8 cellular contexts compared by ENCODE assay signal in the genomic region with DNA sequence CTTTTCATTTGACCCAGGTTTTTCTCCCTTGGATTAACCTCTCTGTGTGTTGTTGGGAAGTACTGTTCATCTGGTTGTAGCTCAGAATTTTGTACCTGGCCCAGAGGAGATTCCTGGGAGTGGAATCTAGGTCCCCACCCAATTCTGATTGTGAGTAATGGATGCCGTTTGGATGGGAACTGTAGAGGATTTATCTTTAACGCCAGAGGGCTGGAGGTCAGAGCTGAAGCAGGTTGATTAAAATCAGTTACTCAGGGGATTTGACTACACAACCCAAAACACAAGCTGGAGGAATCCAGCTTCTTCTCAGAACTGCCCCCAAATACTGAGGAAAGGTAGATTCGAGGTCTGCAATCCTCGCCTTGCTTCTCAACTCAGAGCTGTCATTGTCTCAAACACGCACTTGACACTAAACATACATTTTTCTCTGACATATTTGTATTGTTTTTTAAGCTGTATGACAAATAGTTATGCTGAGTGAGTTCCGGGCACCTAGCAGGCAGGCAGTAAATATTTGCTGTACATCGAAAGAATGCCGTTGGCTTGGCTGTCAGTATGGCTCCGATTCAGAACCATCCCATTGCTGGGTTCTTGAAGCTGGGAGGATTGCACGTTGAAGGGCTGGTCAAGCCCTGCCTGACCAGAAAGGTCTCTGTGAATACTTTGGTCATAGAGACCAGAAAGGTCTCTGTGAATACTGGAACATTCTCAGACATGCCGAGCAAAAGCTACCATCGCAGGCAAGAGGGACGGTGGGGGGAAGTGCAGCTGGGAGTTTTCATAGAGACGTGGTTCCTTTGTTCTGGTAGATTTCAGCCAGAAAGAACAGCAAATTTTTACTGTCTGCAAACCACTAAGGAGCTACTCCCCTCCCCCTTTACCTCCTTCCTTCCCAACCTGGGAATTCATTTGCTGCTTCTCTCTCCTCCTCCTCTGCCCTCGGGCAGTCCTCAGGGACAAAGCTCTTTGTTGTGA.
DNase-seq lines count a peak whose midpoint lies in the region; ATAC-seq and TF ChIP-seq lines count a peak whose summit lies in the region.

No MANE protein-coding gene starts in this region.

- H3K4me3 ChIP-seq in WERI-Rb-1 (ENCODE audit: low read depth, low read length) (peak overlapping the region; percentile 47), right cardiac atrium (ENCODE audit: low read length) (peak overlapping the region; percentile 16), skeletal muscle tissue (ENCODE audit: low read length in 3 of 3) (peak overlapping the region; percentile 61 to 85 (median 78))

- CTCF ChIA-PET in activated CD4-positive, alpha-beta T cell treated with anti-CD3 and anti-CD28 coated beads, Interleukin-2, amount 10 ng/mL, durations not matched to agents 7 days and 5 days (lab: Charles Lee) = interaction anchor here (1.0 to 1.4 kb wide), 4 partner anchors 8 to 851 kb away, joined by 3 to 4 read pairs (median 4); no protein-coding TSS in a partner anchor

- peak in 1 of 2 donors; percentile 4 for ATAC-seq in right cardiac atrium
- ATAC-seq in HG02840 (IDR thresholded peaks at IDR 0.05; ENCODE audit: low FRiP score, unreplicated experiment) = no peak
- no peak for ATAC-seq in GM21529 (IDR thresholded peaks at IDR 0.05; ENCODE audit: unreplicated experiment)
- no peak for ATAC-seq in HG03469 (IDR thresholded peaks at IDR 0.05; ENCODE audit: unreplicated experiment)

- DNase-seq in activated CD4-positive, alpha-beta T cell treated with anti-CD3 and anti-CD28 coated beads, Interleukin-2, amount 10 ng/mL, durations not matched to agents 7 days and 5 days = no peak
- no peak for DNase-seq in activated CD4-positive, alpha-beta T cell treated with anti-CD3 and anti-CD28 coated beads for 48 hours
- DNase-seq in WERI-Rb-1 (no peak), right cardiac atrium (no peak)

- H3K9me3 ChIP-seq in WERI-Rb-1 (ENCODE audit: severe bottlenecking) (no peaks in the 10 kb centered on the region), right cardiac atrium (ENCODE audit: control insufficient read depth, low read length) (no peaks in the 10 kb centered on the region), skeletal muscle tissue (ENCODE audit: control insufficient read depth in 3 of 3, low read length in 3 of 3) (no peaks in the 10 kb centered on the region)

- WGBS in right cardiac atrium = 41% methylated on average over 15 of the region's 15 CpGs

- H3K27me3 Mint-ChIP-seq in activated CD4-positive, alpha-beta T cell treated with anti-CD3 and anti-CD28 coated beads, Interleukin-2, amount 10 ng/mL, durations not matched to agents 7 days and 5 days = peaks cover 5% of the 10 kb centered on the region

- H3K36me3 Mint-ChIP-seq in activated CD4-positive, alpha-beta T cell treated with anti-CD3 and anti-CD28 coated beads, Interleukin-2, amount 10 ng/mL, durations not matched to agents 7 days and 5 days (ENCODE audit: low read depth) = no peaks in the 10 kb centered on the region

- H3K36me3 ChIP-seq in WERI-Rb-1 = no peaks in the 10 kb centered on the region
- H3K36me3 ChIP-seq in skeletal muscle tissue (ENCODE audit: control insufficient read depth in 3 of 3, insufficient read depth in 3 of 3, low read length in 3 of 3) = no peaks in the 10 kb centered on the region

- intact Hi-C loops in right cardiac atrium (cut with DNase I) = loop anchor here (2.0 to 10.0 kb wide), 8 partner anchors 88 to 853 kb away; no protein-coding TSS in a partner anchor

- peaks cover 1% of the 10 kb centered on the region for H3K4me1 ChIP-seq in right cardiac atrium (ENCODE audit: control insufficient read depth, insufficient read depth, low read length)
- peaks cover 18 to 21% (median 20%) of the 10 kb centered on the region in 3 donors for H3K4me1 ChIP-seq in skeletal muscle tissue (ENCODE audit: control insufficient read depth in 3 of 3, insufficient read depth in 3 of 3, low read length in 3 of 3)

- H3K27ac Mint-ChIP-seq in activated CD4-positive, alpha-beta T cell treated with anti-CD3 and anti-CD28 coated beads, Interleukin-2, amount 10 ng/mL, durations not matched to agents 7 days and 5 days = no peak overlapping the region

- no peak for TF ChIP-seq CTCF in WERI-Rb-1 (IDR thresholded peaks at IDR 0.05; ENCODE audit: low read depth, low read length)

- H3K27me3 ChIP-seq in WERI-Rb-1 (ENCODE audit: insufficient read depth, low read depth, severe bottlenecking) (no peaks in the 10 kb centered on the region), right cardiac atrium (ENCODE audit: control insufficient read depth, insufficient read depth) (no peaks in the 10 kb centered on the region), skeletal muscle tissue (ENCODE audit: control insufficient read depth in 3 of 3, insufficient read depth in 3 of 3, low read length in 3 of 3) (no peaks in the 10 kb centered on the region)

- H3K9ac ChIP-seq in skeletal muscle tissue (ENCODE audit: low read depth in 1 of 3, low read length in 3 of 3) = peak overlapping the region; percentile 78 to 87 (median 83)

- H3K27ac ChIP-seq in WERI-Rb-1 (peak overlapping the region; percentile 80; the same call in 1 of the 2 replicates), right cardiac atrium (ENCODE audit: low read length) (peak overlapping the region; percentile 13), skeletal muscle tissue (ENCODE audit: low read depth, low read length) (peak overlapping the region; percentile 95)

- peaks cover 35% of the 10 kb centered on the region for H3K4me1 Mint-ChIP-seq in activated CD4-positive, alpha-beta T cell treated with anti-CD3 and anti-CD28 coated beads, Interleukin-2, amount 10 ng/mL, durations not matched to agents 7 days and 5 days

- peak overlapping the region; percentile 65 for H3K4me3 Mint-ChIP-seq in activated CD4-positive, alpha-beta T cell treated with anti-CD3 and anti-CD28 coated beads, Interleukin-2, amount 10 ng/mL, durations not matched to agents 7 days and 5 days

- POLR2A ChIA-PET in activated CD4-positive, alpha-beta T cell treated with anti-CD3 and anti-CD28 coated beads, Interleukin-2, amount 10 ng/mL, durations not matched to agents 7 days and 5 days (lab: Charles Lee) = no interaction called here

- no peaks in the 10 kb centered on the region for H3K9me3 Mint-ChIP-seq in activated CD4-positive, alpha-beta T cell treated with anti-CD3 and anti-CD28 coated beads, Interleukin-2, amount 10 ng/mL, durations not matched to agents 7 days and 5 days

Comparison
In these comparisons a context has a peak if more than half of its experiments do, and no peak if none do; other contexts are left out.
1. H3K27ac ChIP-seq: peak in every context shown above with its lines; median percentile 95 in skeletal muscle tissue; 80 in WERI-Rb-1; 13 in right cardiac atrium.
2. H3K4me3 ChIP-seq: peak in every context shown above with its lines; median percentile 78 in skeletal muscle tissue; 47 in WERI-Rb-1; 16 in right cardiac atrium.